Comparison of ENCODE assay signal across 31 cellular contexts in the genomic region with DNA sequence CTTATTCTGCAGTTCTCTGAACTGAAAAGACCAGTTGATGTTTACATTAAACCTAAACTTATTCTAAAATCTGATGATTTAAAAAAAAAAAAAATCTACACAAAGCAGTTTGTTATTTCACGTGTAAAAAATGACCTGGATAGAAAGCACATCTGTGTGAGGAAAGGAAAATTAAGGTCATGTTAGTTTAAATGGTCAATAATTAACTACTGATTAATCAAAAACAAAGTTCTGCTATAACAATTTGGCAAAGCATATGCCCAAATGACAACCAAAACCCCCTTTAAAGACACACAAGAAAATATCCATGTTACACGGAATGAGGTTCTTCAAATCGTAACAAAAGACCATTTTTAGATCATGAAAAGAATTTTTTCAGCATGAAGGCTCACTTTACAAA. TPM values are rescaled to one million over a fixed set of nuclear protein-coding genes. Genes with fewer than 3 reads are reported as not detected.
"Had no signal": no experiment of that assay in that cellular context is flagged by ENCODE, and none has a peak within 500 bp of the region (broad histone marks: within the 10 kb centered on the region; RNA-seq: fewer than 3 reads in every experiment).

No MANE protein-coding gene starts in this region.

- H3K27me3 ChIP-seq: heart left ventricle, ovary, right atrium auricular region, spleen, suprapubic skin, tibial artery, upper lobe of right lung had no signal

- FAIRE-seq: astrocyte, endothelial cell of umbilical vein had no signal

- DNase-seq: activated CD4-positive, alpha-beta memory T cell treated with anti-CD3 and anti-CD28 coated beads, Interleukin-2, amount 10 ng/mL, durations not matched to agents 7 days and 5 days; activated CD4-positive, alpha-beta T cell treated with anti-CD3 and anti-CD28 coated beads for 1 hour; activated CD4-positive, alpha-beta T cell treated with anti-CD3 and anti-CD28 coated beads, Interleukin-2, amount 10 ng/mL, durations not matched to agents 7 days and 5 days; activated CD8-positive, alpha-beta memory T cell treated with anti-CD3 and anti-CD28 coated beads, Interleukin-2, amount 50 U/mL, for 48 hours; activated gamma-delta T cell; activated naive CD4-positive, alpha-beta T cell treated with anti-CD3 and anti-CD28 coated beads, Interleukin-2, amount 10 ng/mL, durations not matched to agents 7 days and 5 days; activated naive CD8-positive, alpha-beta T cell treated with anti-CD3 and anti-CD28 coated beads, Interleukin-2, amount 10 ng/mL, durations not matched to agents 7 days and 5 days; activated T-cell treated with anti-CD3 and anti-CD28 coated beads, Interleukin-2, amount 50 U/mL, for 24 hours; caudate nucleus; cortex of kidney; effector memory CD8-positive, alpha-beta T cell; foreskin fibroblast; heart left ventricle; hypothalamus; immature natural killer cell; naive B cell; ovary; psoas muscle; spleen; stimulated activated naive CD4-positive, alpha-beta T cell; T-helper 17 cell; T1000; tibial artery; upper lobe of right lung had no signal

- H3K4me1 ChIP-seq: heart left ventricle, right atrium auricular region, spleen, suprapubic skin, tibial artery had no signal

- H3K36me3 ChIP-seq: ovary had no signal

- H3K4me3 ChIP-seq: heart left ventricle, ovary, psoas muscle, right atrium auricular region, spleen, suprapubic skin, tibial artery, upper lobe of right lung had no signal

- H3K9me3 ChIP-seq: heart left ventricle, ovary, psoas muscle, right atrium auricular region, spleen, suprapubic skin, tibial artery, upper lobe of right lung had no signal

- ATAC-seq: effector memory CD8-positive, alpha-beta T cell; esophagus mucosa; heart left ventricle; psoas muscle; T-helper 17 cell; upper lobe of right lung had no signal

- H3K27ac ChIP-seq: heart left ventricle, ovary, psoas muscle, right atrium auricular region, spleen, suprapubic skin, tibial artery, upper lobe of right lung had no signal

RNA-seq across cellular contexts. Expression of a gene that starts 30.4 kb away (rescaled TPM):
- total RNA-seq: activated CD4-positive, alpha-beta memory T cell treated with anti-CD3 and anti-CD28 coated beads, Interleukin-2, amount 10 ng/mL, durations not matched to agents 7 days and 5 days; activated CD4-positive, alpha-beta T cell treated with anti-CD3 and anti-CD28 coated beads, Interleukin-2, amount 10 ng/mL, durations not matched to agents 7 days and 5 days; activated naive CD8-positive, alpha-beta T cell treated with anti-CD3 and anti-CD28 coated beads, Interleukin-2, amount 10 ng/mL, durations not matched to agents 7 days and 5 days; astrocyte; chondrocyte; endothelial cell of umbilical vein; esophagus mucosa; heart left ventricle; lower leg skin; right atrium auricular region; spleen; suprapubic skin; T-helper 17 cell; upper lobe of right lung had no signal
- polyA plus RNA-seq: endothelial cell of umbilical vein, heart left ventricle, immature natural killer cell, ovary, spleen had no signal
